9 cellular contexts compared by ENCODE assay signal in genomic region chr14:65333926-65334687, GRCh38.
DNase-seq lines count a peak whose midpoint lies in the region; ATAC-seq and TF ChIP-seq lines count a peak whose summit lies in the region.
"Had no signal": no experiment of that assay in that cellular context is flagged by ENCODE, and none has a peak within 500 bp of the region (broad histone marks: within the 10 kb centered on the region; RNA-seq: fewer than 3 reads in every experiment).

No MANE protein-coding gene starts in this region.

- peaks cover 39% of the 10 kb centered on the region for H3K4me1 Mint-ChIP-seq in Calu3 (ENCODE audit: low read depth, unreplicated experiment)

- no peak for ATAC-seq in HG03457 (IDR thresholded peaks at IDR 0.05; ENCODE audit: unreplicated experiment)
- ATAC-seq: Right ventricle myocardium inferior had no signal

- H3K27me3 ChIP-seq in mucosa of rectum (ENCODE audit: control insufficient read depth in 2 of 2, insufficient read depth in 2 of 2, low read length in 2 of 2) (no peaks in the 10 kb centered on the region), adrenal gland (no peaks in the 10 kb centered on the region)

- 55 to 79% (median 63%) methylated on average over 8 of the region's 8 CpGs for WGBS in adrenal gland, 4 donors

- TF ChIP-seq CTCF in AG04449 (IDR thresholded peaks at IDR 0.05; ENCODE audit: insufficient read depth, low read length, missing control alignments) (no peak), cardiac fibroblast (IDR thresholded peaks at IDR 0.05; ENCODE audit: low read depth, low read length) (no peak), Calu3 (IDR thresholded peaks at IDR 0.05; ENCODE audit: unreplicated experiment) (no peak), adrenal gland (IDR thresholded peaks at IDR 0.05) (no peak)

- peak overlapping the region in 1 of 2 donors; percentile 23 for H3K9ac ChIP-seq in mucosa of rectum (ENCODE audit: low read depth in 1 of 2, low read length in 2 of 2)

- peaks cover 2% of the 10 kb centered on the region for H3K9me3 Mint-ChIP-seq in Calu3 (ENCODE audit: low read depth, unreplicated experiment)

- H3K4me3 ChIP-seq in AG04449 (ENCODE audit: low read depth, low read length) (no peak overlapping the region), cardiac fibroblast (replicated peaks in 1 of 2; ENCODE audit: low read depth in 2 of 2, low read length in 2 of 2) (no peak overlapping the region), mucosa of rectum (ENCODE audit: low read length in 2 of 2) (peak overlapping the region in 1 of 2 donors; percentile 13), adrenal gland (no peak overlapping the region)

- no peak overlapping the region for H3K4me3 Mint-ChIP-seq in Calu3 (ENCODE audit: low read depth, unreplicated experiment)

- no TSS peak for BruUV-seq in Calu3 (replicated peaks; lab: Mats Ljungman, UMichigan)

- POLR2A ChIA-PET in AG04449 (lab: Yijun Ruan, JAX) = no interaction called here

- H3K27me3 Mint-ChIP-seq in Calu3 (ENCODE audit: unreplicated experiment) = no peaks in the 10 kb centered on the region

- CTCF ChIA-PET in AG04449 (lab: Yijun Ruan, JAX) (no interaction called here), Calu3 (lab: Charles Lee) (interaction anchor here (1.5 kb wide), 1 partner anchor 10 kb away, joined by 5 read pairs; no protein-coding TSS in a partner anchor)

- no peaks in the 10 kb centered on the region for H3K36me3 Mint-ChIP-seq in Calu3 (ENCODE audit: insufficient read depth, unreplicated experiment)

- H3K36me3 ChIP-seq in mucosa of rectum (ENCODE audit: control insufficient read depth in 2 of 2, insufficient read depth in 2 of 2, low read length in 2 of 2) (no peaks in the 10 kb centered on the region), adrenal gland (replicated peaks in 1 of 2) (no peaks in the 10 kb centered on the region)

- TF ChIP-seq POLR2A in adrenal gland (IDR thresholded peaks at IDR 0.05) = no peak

- H3K4me1 ChIP-seq in mucosa of rectum (ENCODE audit: control insufficient read depth in 2 of 2, insufficient read depth in 2 of 2, low read length in 2 of 2) = peaks cover 26 to 32% of the 10 kb centered on the region in 2 donors
- H3K4me1 ChIP-seq in adrenal gland (replicated peaks in 1 of 2) = peaks cover 0 to 4% of the 10 kb centered on the region in 2 donors

- DNase-seq in AG04449 (ENCODE audit: low read depth, low spot score) (peak; percentile 55), HS-5 (ENCODE audit: low read depth) (peak; percentile 42), cardiac fibroblast (ENCODE audit: low read depth in 2 of 2) (peak; percentile 82 to 86), Calu3 (no peak), NCI-H1092 (lab: John Stamatoyannopoulos, UW) (no peak), adrenal gland (no peak)

- no peak overlapping the region for H3K27ac Mint-ChIP-seq in Calu3 (ENCODE audit: unreplicated experiment)

- intact Hi-C loops in Calu3 (cut with micrococcal nuclease; ENCODE audit: unreplicated experiment) (no loop called here), adrenal gland (cut with DNase I) (no loop called here)

- H3K9me3 ChIP-seq in mucosa of rectum (ENCODE audit: control insufficient read depth in 2 of 2, low read length in 2 of 2) (no peaks in the 10 kb centered on the region), adrenal gland (replicated peaks in 1 of 3) (no peaks in the 10 kb centered on the region)

- H3K27ac ChIP-seq in mucosa of rectum (ENCODE audit: low read depth in 2 of 2, low read length in 2 of 2) (peak overlapping the region; percentile 75 to 92), adrenal gland (no peak overlapping the region)

Comparison
In these comparisons a context has a peak if more than half of its experiments do, and no peak if none do; other contexts are left out.
1. DNase-seq: peak in AG04449 (single experiment), HS-5 (single experiment) and cardiac fibroblast (2 of 2); none in Calu3 (single experiment), NCI-H1092 (single experiment) and adrenal gland (0 of 7).
2. H3K27ac ChIP-seq: peak in mucosa of rectum (2 of 2); none in adrenal gland (0 of 5).